In genomic region chr2:98155291-98155690, GRCh38 we compare ENCODE assay signal across 32 cellular contexts.
"Had no signal": no experiment of that assay in that cellular context is flagged by ENCODE, and none has a peak within 500 bp of the region (broad histone marks: within the 10 kb centered on the region; RNA-seq: fewer than 3 reads in every experiment).

No MANE protein-coding gene starts in this region.

- H3K36me3 Mint-ChIP-seq: naive thymus-derived CD4-positive, alpha-beta T cell; natural killer cell; neural progenitor cell; stimulated activated memory B cell treated with anti-CD40 and anti-IgM and Interleukin-4, amounts not matched to agents 10 μg/mL and 1 μg/mL and 100 μg/mL, for 72 hours; type B pancreatic cell had no signal

- H3K4me1 ChIP-seq: neural progenitor cell, parathyroid adenoma, spleen, suprapubic skin, thyroid gland, upper lobe of right lung, uterus had no signal

- H3K9me3 Mint-ChIP-seq: naive thymus-derived CD4-positive, alpha-beta T cell; natural killer cell; nephron; stimulated activated memory B cell treated with anti-CD40 and anti-IgM and Interleukin-4, amounts not matched to agents 10 μg/mL and 1 μg/mL and 100 μg/mL, for 72 hours; stimulated activated naive CD8-positive, alpha-beta T cell treated with anti-CD3 and anti-CD28 coated beads, Interleukin-15, amount 100 ng/mL, for 72 hours; type B pancreatic cell had no signal

- H3K79me2 ChIP-seq: parathyroid adenoma had no signal

- ATAC-seq: naive thymus-derived CD4-positive, alpha-beta T cell; natural killer cell; psoas muscle; right cardiac atrium; sciatic nerve; stimulated activated memory B cell treated with anti-CD40 and anti-IgM and Interleukin-4, amounts not matched to agents 10 μg/mL and 1 μg/mL and 100 μg/mL, for 72 hours; stimulated activated naive CD8-positive, alpha-beta T cell treated with anti-CD3 and anti-CD28 coated beads, Interleukin-15, amount 100 ng/mL, for 72 hours; stimulated activated naive CD8-positive, alpha-beta T cell treated with anti-CD3 and anti-CD28 coated beads, Interleukin-15, Interleukin-2, amounts not matched to agents 100 U/mL and 50 U/mL, for 24 hours; upper lobe of right lung had no signal

- H3K4me1 Mint-ChIP-seq: natural killer cell; stimulated activated memory B cell treated with anti-CD40 and anti-IgM and Interleukin-4, amounts not matched to agents 10 μg/mL and 1 μg/mL and 100 μg/mL, for 72 hours; stimulated activated naive CD8-positive, alpha-beta T cell treated with anti-CD3 and anti-CD28 coated beads, Interleukin-15, amount 100 ng/mL, for 72 hours had no signal

- H3K9ac ChIP-seq: neural progenitor cell, parathyroid adenoma had no signal

- H3K27ac ChIP-seq: neural progenitor cell, ovary, parathyroid adenoma, psoas muscle, spleen, suprapubic skin, testis, thyroid gland, tibial nerve, upper lobe of right lung, uterus had no signal

- H3K4me2 ChIP-seq: neural progenitor cell, smooth muscle cell had no signal

- H3K4me3 Mint-ChIP-seq: naive thymus-derived CD4-positive, alpha-beta T cell; natural killer cell; nephron; neural progenitor cell; stimulated activated memory B cell treated with anti-CD40 and anti-IgM and Interleukin-4, amounts not matched to agents 10 μg/mL and 1 μg/mL and 100 μg/mL, for 72 hours; stimulated activated naive CD8-positive, alpha-beta T cell treated with anti-CD3 and anti-CD28 coated beads, Interleukin-15, amount 100 ng/mL, for 72 hours; type B pancreatic cell had no signal

- DNase-seq: naive thymus-derived CD4-positive, alpha-beta T cell; natural killer cell; occipital lobe; ovary; posterior cingulate gyrus; psoas muscle; right cardiac atrium; spleen; stimulated activated CD4-positive, alpha-beta T cell treated with anti-CD3 and anti-CD28 coated beads, Interleukin-12 subunit alpha, Interleukin-12 subunit beta, amount 100 ng/mL, for 4 hours; stimulated activated CD4-positive, alpha-beta T cell treated with anti-CD3 and anti-CD28 coated beads, Interleukin-1b, Interleukin-23, amount 100 ng/mL, for 48 hours; stimulated activated CD4-positive, alpha-beta T cell treated with anti-CD3 and anti-CD28 coated beads, Interleukin-4, amount 100 ng/mL, for 1 hour; stimulated activated CD4-positive, alpha-beta T cell treated with anti-CD3 and anti-CD28 coated beads, Interleukin-4, amount 100 ng/mL, for 4 hours; stimulated activated CD8-positive, alpha-beta memory T cell treated with anti-CD3 and anti-CD28 coated beads, Interleukin-4, amount 100 ng/mL, for 48 hours; stimulated activated naive CD4-positive, alpha-beta T cell; stimulated activated naive CD8-positive, alpha-beta T cell treated with anti-CD3 and anti-CD28 coated beads, Interleukin-15, amount 100 ng/mL, for 72 hours; stimulated activated naive CD8-positive, alpha-beta T cell treated with anti-CD3 and anti-CD28 coated beads, Interleukin-15, Interleukin-2, amounts not matched to agents 100 U/mL and 50 U/mL, for 24 hours; substantia nigra; testis; thyroid gland; upper lobe of right lung; uterus had no signal

- H3K27me3 Mint-ChIP-seq: stimulated activated memory B cell treated with anti-CD40 and anti-IgM and Interleukin-4, amounts not matched to agents 10 μg/mL and 1 μg/mL and 100 μg/mL, for 72 hours; stimulated activated naive CD8-positive, alpha-beta T cell treated with anti-CD3 and anti-CD28 coated beads, Interleukin-15, amount 100 ng/mL, for 72 hours; type B pancreatic cell had no signal

- H3K36me3 ChIP-seq: neural progenitor cell, ovary, spleen, suprapubic skin, thyroid gland, tibial nerve, upper lobe of right lung, uterus had no signal

- H3K27me3 ChIP-seq: neural progenitor cell, ovary, spleen, suprapubic skin, testis, thyroid gland, tibial nerve, upper lobe of right lung, uterus had no signal

- H3K9me3 ChIP-seq: ovary, psoas muscle, spleen, suprapubic skin, testis, thyroid gland, tibial nerve, upper lobe of right lung, uterus had no signal

- H2AFZ ChIP-seq: parathyroid adenoma had no signal

- H3K4me3 ChIP-seq: neural progenitor cell, ovary, psoas muscle, skin epidermis, smooth muscle cell, spleen, suprapubic skin, testis, thyroid gland, tibial nerve, upper lobe of right lung, uterus had no signal

- H3K27ac Mint-ChIP-seq: naive thymus-derived CD4-positive, alpha-beta T cell; natural killer cell; neural progenitor cell; progenitor cell of endocrine pancreas; stimulated activated memory B cell treated with anti-CD40 and anti-IgM and Interleukin-4, amounts not matched to agents 10 μg/mL and 1 μg/mL and 100 μg/mL, for 72 hours; stimulated activated naive CD8-positive, alpha-beta T cell treated with anti-CD3 and anti-CD28 coated beads, Interleukin-15, amount 100 ng/mL, for 72 hours; type B pancreatic cell had no signal
